Comparison of ENCODE assay signal across 15 cellular contexts in the genomic region with DNA sequence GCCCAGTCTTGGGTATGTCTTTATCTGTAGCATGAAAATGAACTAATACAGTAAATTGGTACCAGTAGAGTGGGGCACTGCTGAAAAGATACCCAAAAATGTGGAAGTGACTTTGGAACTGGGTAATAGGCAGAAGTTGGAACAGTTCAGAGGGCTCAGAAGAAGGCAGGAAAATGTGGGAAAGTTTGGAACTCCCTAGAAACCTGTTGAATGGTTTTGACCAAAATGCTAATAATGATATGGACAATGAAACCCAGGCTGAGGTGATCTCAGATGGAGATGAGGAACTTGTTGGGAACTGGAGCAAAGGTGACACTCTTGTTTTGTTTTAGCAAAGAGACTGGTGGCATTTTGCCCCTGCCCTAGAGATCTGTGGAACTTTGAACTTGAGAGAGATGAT. TPM values are rescaled to one million over a fixed set of nuclear protein-coding genes. Genes with fewer than 3 reads are reported as not detected.
"Had no signal": no experiment of that assay in that cellular context is flagged by ENCODE, and none has a peak within 500 bp of the region (broad histone marks: within the 10 kb centered on the region; RNA-seq: fewer than 3 reads in every experiment).

No MANE protein-coding gene starts in this region.

RNA-seq across cellular contexts. Expression of a gene that starts 20.3 kb away (rescaled TPM):
- total RNA-seq: activated B cell treated with CpG ODN at 0.5 μM for 24 hours; activated CD4-positive, alpha-beta memory T cell treated with anti-CD3 and anti-CD28 coated beads for 36 hours; activated CD4-positive, alpha-beta memory T cell treated with anti-CD3 and anti-CD28 coated beads, Interleukin-2, amount 10 ng/mL, durations not matched to agents 7 days and 5 days; activated CD4-positive, alpha-beta T cell treated with anti-CD3 and anti-CD28 coated beads for 36 hours; activated CD4-positive, alpha-beta T cell treated with anti-CD3 and anti-CD28 coated beads, Interleukin-2, amount 10 ng/mL, durations not matched to agents 24 days and 14 days; activated CD4-positive, alpha-beta T cell treated with anti-CD3 and anti-CD28 coated beads, Interleukin-2, amount 10 ng/mL, durations not matched to agents 7 days and 5 days; activated CD8-positive, alpha-beta memory T cell treated with anti-CD3 and anti-CD28 coated beads for 36 hours; activated CD8-positive, alpha-beta memory T cell treated with anti-CD3 and anti-CD28 coated beads, Interleukin-2, amount 10 ng/mL, durations not matched to agents 7 days and 5 days; activated CD8-positive, alpha-beta T cell treated with anti-CD3 and anti-CD28 coated beads for 36 hours; activated CD8-positive, alpha-beta T cell treated with anti-CD3 and anti-CD28 coated beads, Interleukin-2, amount 10 ng/mL, durations not matched to agents 7 days and 5 days; T-cell; T-helper 1 cell treated with Interleukin-12 subunit alpha and Interleukin-12 subunit beta and Interleukin-4 antibody, amounts not matched to agents 30 ng/mL and 1 ng/mL, for 36 hours; T-helper 17 cell; T-helper 2 cell treated with Interferon-gamma antibody and Interleukin-4, amounts not matched to agents 100 ng/mL and 5 ng/mL, for 36 hours; WTC11 had no signal

RNA-seq across cellular contexts. Expression of a gene that starts 24.3 kb away (rescaled TPM):
- total RNA-seq: activated B cell treated with CpG ODN at 0.5 μM for 24 hours; activated CD4-positive, alpha-beta memory T cell treated with anti-CD3 and anti-CD28 coated beads for 36 hours; activated CD4-positive, alpha-beta memory T cell treated with anti-CD3 and anti-CD28 coated beads, Interleukin-2, amount 10 ng/mL, durations not matched to agents 7 days and 5 days; activated CD4-positive, alpha-beta T cell treated with anti-CD3 and anti-CD28 coated beads for 36 hours; activated CD4-positive, alpha-beta T cell treated with anti-CD3 and anti-CD28 coated beads, Interleukin-2, amount 10 ng/mL, durations not matched to agents 24 days and 14 days; activated CD4-positive, alpha-beta T cell treated with anti-CD3 and anti-CD28 coated beads, Interleukin-2, amount 10 ng/mL, durations not matched to agents 7 days and 5 days; activated CD8-positive, alpha-beta memory T cell treated with anti-CD3 and anti-CD28 coated beads for 36 hours; activated CD8-positive, alpha-beta memory T cell treated with anti-CD3 and anti-CD28 coated beads, Interleukin-2, amount 10 ng/mL, durations not matched to agents 7 days and 5 days; activated CD8-positive, alpha-beta T cell treated with anti-CD3 and anti-CD28 coated beads for 36 hours; activated CD8-positive, alpha-beta T cell treated with anti-CD3 and anti-CD28 coated beads, Interleukin-2, amount 10 ng/mL, durations not matched to agents 7 days and 5 days; T-cell; T-helper 1 cell treated with Interleukin-12 subunit alpha and Interleukin-12 subunit beta and Interleukin-4 antibody, amounts not matched to agents 30 ng/mL and 1 ng/mL, for 36 hours; T-helper 17 cell; T-helper 2 cell treated with Interferon-gamma antibody and Interleukin-4, amounts not matched to agents 100 ng/mL and 5 ng/mL, for 36 hours had no signal
